Comparison of ENCODE assay signal across 23 cellular contexts in the genomic region with DNA sequence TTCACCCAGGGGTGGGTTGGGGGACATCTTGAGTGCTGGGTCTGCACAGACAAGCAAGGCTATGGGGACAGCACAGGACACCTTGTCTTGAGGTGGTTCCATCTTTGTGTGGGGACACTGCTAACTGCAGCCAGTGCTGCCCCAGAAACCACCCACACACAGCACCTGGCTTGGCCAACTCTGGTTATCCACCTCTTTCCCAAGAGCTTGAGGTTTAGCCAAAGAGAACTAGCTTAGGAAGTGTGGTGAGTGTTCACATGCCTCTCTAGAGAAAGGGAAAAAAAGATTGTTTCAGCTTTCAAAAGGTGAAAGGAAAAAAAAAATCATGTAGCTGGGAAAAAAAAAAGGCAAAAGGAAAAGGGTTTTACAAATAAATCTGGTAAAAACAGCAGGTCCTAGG.
"Had no signal": no experiment of that assay in that cellular context is flagged by ENCODE, and none has a peak within 500 bp of the region (broad histone marks: within the 10 kb centered on the region; RNA-seq: fewer than 3 reads in every experiment).

No MANE protein-coding gene starts in this region.

- H3K4me3 Mint-ChIP-seq: activated naive CD8-positive, alpha-beta T cell treated with anti-CD3 and anti-CD28 coated beads for 36 hours; activated T-cell treated with anti-CD3 and anti-CD28 coated beads, Interleukin-2, amount 50 U/mL, for 4 hours; nephron had no signal

- H3K9me3 ChIP-seq: left ventricle myocardium inferior, sigmoid colon, testis, vagina had no signal

- H3K4me3 ChIP-seq: hepatocyte, left ventricle myocardium inferior, sigmoid colon, smooth muscle cell, testis, vagina had no signal

- H3K4me1 ChIP-seq: sigmoid colon, testis, vagina had no signal

- H3K27ac ChIP-seq: hepatocyte, left ventricle myocardium inferior, sigmoid colon, testis, vagina had no signal

- DNase-seq: activated CD8-positive, alpha-beta memory T cell treated with anti-CD3 and anti-CD28 coated beads for 24 hours; activated CD8-positive, alpha-beta memory T cell treated with anti-CD3 and anti-CD28 coated beads, Interleukin-2, amount 50 U/mL, for 4 hours; activated naive CD4-positive, alpha-beta T cell; activated naive CD8-positive, alpha-beta T cell treated with anti-CD3 and anti-CD28 coated beads for 36 hours; activated T-cell treated with anti-CD3 and anti-CD28 coated beads, Interleukin-2, amount 50 U/mL, for 4 hours; amniotic stem cell; dermis blood vessel endothelial cell; effector CD8-positive, alpha-beta T cell; glutamatergic neuron; kidney glomerular epithelial cell; left ventricle myocardium inferior; mammary epithelial cell; sigmoid colon; stimulated activated CD4-positive, alpha-beta T cell treated with anti-CD3 and anti-CD28 coated beads, Interleukin-15, amount 100 ng/mL, for 24 hours; stimulated activated naive CD4-positive, alpha-beta T cell; T-helper 9 cell; testis; trophoblast cell had no signal

- H3K36me3 Mint-ChIP-seq: activated naive CD8-positive, alpha-beta T cell treated with anti-CD3 and anti-CD28 coated beads for 36 hours had no signal

- H3K36me3 ChIP-seq: vagina had no signal

- H3K4me1 Mint-ChIP-seq: nephron had no signal

- H3K27ac Mint-ChIP-seq: activated naive CD8-positive, alpha-beta T cell treated with anti-CD3 and anti-CD28 coated beads for 36 hours; activated T-helper 2 cell treated with anti-CD3 and anti-CD28 coated beads, Interferon-gamma antibody, Interleukin-2, Interleukin-4, amounts not matched to agents 10 μg/mL and 5 μg/mL and 100 μg/mL, durations not matched to agents 14 hours and 24 hours and 36 hours; nephron had no signal

- H3K9me3 Mint-ChIP-seq: activated naive CD8-positive, alpha-beta T cell treated with anti-CD3 and anti-CD28 coated beads for 36 hours; activated T-cell treated with anti-CD3 and anti-CD28 coated beads, Interleukin-2, amount 50 U/mL, for 4 hours; activated T-helper 2 cell treated with anti-CD3 and anti-CD28 coated beads, Interferon-gamma antibody, Interleukin-2, Interleukin-4, amounts not matched to agents 10 μg/mL and 5 μg/mL and 100 μg/mL, durations not matched to agents 14 hours and 24 hours and 36 hours; nephron had no signal

- H3K27me3 ChIP-seq: hepatocyte, sigmoid colon, testis, vagina had no signal
